In the genomic region with DNA sequence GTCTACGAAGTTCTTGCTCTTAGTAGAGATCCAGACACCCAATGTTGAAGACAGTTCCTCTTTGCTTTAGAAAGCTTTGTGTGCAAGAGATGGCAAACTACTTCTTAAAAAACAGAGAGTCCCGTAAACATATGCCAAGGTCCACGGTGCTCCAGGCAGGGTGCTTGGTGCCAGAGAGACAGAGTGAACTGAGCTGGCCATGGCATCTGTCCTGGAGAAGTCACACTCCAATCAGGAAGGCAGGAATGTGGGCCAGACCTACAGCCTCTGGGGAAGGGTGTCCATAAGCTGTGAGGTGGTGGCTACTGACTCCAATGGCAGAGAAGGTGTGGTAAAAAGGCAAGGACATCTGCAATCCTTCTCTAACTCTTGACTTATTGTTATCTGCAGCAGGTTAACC, we compare ENCODE assay signal across 6 cellular contexts.
A peak's percentile ranks its signal among the peaks of the same experiment; 100 is the strongest.
DNase-seq lines count a peak whose midpoint lies in the region; ATAC-seq and TF ChIP-seq lines count a peak whose summit lies in the region.
"Not testable (repeated sequence)": the region's sequence is repeated elsewhere in the genome, so short reads cannot be mapped to it uniquely, and the experiment has no call there.

No MANE protein-coding gene starts in this region.

- WGBS in heart left ventricle, 4 donors, result no CpG with 5 or more reads among the region's 3 CpGs
- no CpG with 5 or more reads among the region's 3 CpGs for WGBS in psoas muscle, 3 donors

- not testable (repeated sequence) for H4K20me1 ChIP-seq in OCI-LY3 (ENCODE audit: insufficient read depth, low read length)

- not testable (repeated sequence) for H3K36me3 ChIP-seq in KOPT-K1 (ENCODE audit: insufficient read depth, low read length); OCI-LY3 (replicated peaks; ENCODE audit: low read depth, low read length); heart left ventricle; psoas muscle (ENCODE audit: insufficient read depth in 1 of 2, low read depth in 1 of 2)

- ATAC-seq in Right ventricle myocardium inferior (peak; percentile 53), heart left ventricle (peak; percentile 35 to 50 (median 42)), left lobe of liver (peak; percentile 38), psoas muscle (peak in 3 of 4 donors; percentile 52 to 67 (median 59))

- TF ChIP-seq CTCF in OCI-LY3 (IDR thresholded peaks at IDR 0.05; ENCODE audit: low read depth, low read length); heart left ventricle (IDR thresholded peaks at IDR 0.05); psoas muscle (IDR thresholded peaks at IDR 0.05): not testable (repeated sequence)

- DNase-seq in Right ventricle myocardium inferior (ENCODE audit: missing footprints); heart left ventricle; left lobe of liver (ENCODE audit: low spot score); psoas muscle: not testable (repeated sequence)

- H3K27me3 ChIP-seq in OCI-LY3 (ENCODE audit: low read depth, low read length); heart left ventricle; psoas muscle (ENCODE audit: insufficient read depth in 3 of 3, low read length in 2 of 3): not testable (repeated sequence)

- not testable (repeated sequence) for H3K9me3 ChIP-seq in KOPT-K1 (ENCODE audit: insufficient read depth, low read length, poor library complexity, severe bottlenecking); OCI-LY3 (ENCODE audit: insufficient read depth, low read length); heart left ventricle; psoas muscle

- not testable (repeated sequence) for H2AFZ ChIP-seq in OCI-LY3 (ENCODE audit: low read depth, low read length)

- H3K9ac ChIP-seq in OCI-LY3 (ENCODE audit: low read length), result peak overlapping the region; percentile 24; the same call in 1 of the 2 replicates

- not testable (repeated sequence) for TF ChIP-seq POLR2A in heart left ventricle (IDR thresholded peaks at IDR 0.05)

- H3K27ac ChIP-seq in KOPT-K1 (ENCODE audit: low read depth, low read length, poor library complexity, severe bottlenecking) (peak overlapping the region; percentile 43), OCI-LY3 (ENCODE audit: low read length) (peak overlapping the region; percentile 39; the same call in 1 of the 2 replicates)
- H3K27ac ChIP-seq in heart left ventricle, psoas muscle: not testable (repeated sequence)

- not testable (repeated sequence) for H3K4me3 ChIP-seq in OCI-LY3 (ENCODE audit: low read length); heart left ventricle; psoas muscle

- not testable (repeated sequence) for H3K4me2 ChIP-seq in OCI-LY3 (ENCODE audit: low read length)

- H3K4me1 ChIP-seq in OCI-LY3 (ENCODE audit: low read length), result peaks cover 36% of the 10 kb centered on the region
- H3K4me1 ChIP-seq in heart left ventricle, result peaks cover 0 to 11% (median 0%) of the 10 kb centered on the region in 12 donors
- H3K4me1 ChIP-seq in psoas muscle, result not testable (repeated sequence)

- intact Hi-C loops in Right ventricle myocardium inferior (cut with DNase I); heart left ventricle (cut with DNase I); psoas muscle (cut with DNase I): not testable (repeated sequence)

- peaks cover 14% of the 10 kb centered on the region for H3K79me2 ChIP-seq in OCI-LY3 (ENCODE audit: low read length)
